In the genomic region with DNA sequence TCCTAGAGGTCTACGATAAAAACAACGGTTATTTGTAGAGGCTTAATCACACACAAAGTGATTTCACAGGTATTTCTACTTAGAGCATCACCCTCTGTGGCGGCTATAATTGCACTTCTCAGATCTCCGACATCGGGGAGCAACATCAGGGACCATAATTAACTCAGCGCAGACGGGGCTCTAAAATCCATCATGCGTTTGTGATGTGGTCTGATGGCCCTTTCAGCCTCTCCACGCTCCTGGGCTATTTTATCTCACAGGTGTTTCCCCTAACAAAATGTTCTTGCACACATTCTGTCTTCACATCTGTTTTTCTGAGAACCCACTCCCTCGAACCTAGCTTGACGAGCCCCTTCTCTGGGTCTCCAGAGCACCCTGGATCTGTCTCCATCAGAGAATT, we compare ENCODE assay signal across 22 cellular contexts.
DNase-seq lines count a peak whose midpoint lies in the region; ATAC-seq, FAIRE-seq and TF ChIP-seq lines count a peak whose summit lies in the region.
"Had no signal": no experiment of that assay in that cellular context is flagged by ENCODE, and none has a peak within 500 bp of the region (broad histone marks: within the 10 kb centered on the region; RNA-seq: fewer than 3 reads in every experiment).

No MANE protein-coding gene starts in this region.

- H3K9ac ChIP-seq in BLaER1: peak overlapping the region; percentile 38; the same call in 1 of the 2 replicates
- no peak overlapping the region for H3K9ac ChIP-seq in IMR-90 (ENCODE audit: low read depth, low read length)
- H3K9ac ChIP-seq in GM12878 (ENCODE audit: control insufficient read depth, insufficient read depth, low read length): no peak overlapping the region
- H3K9ac ChIP-seq in mesenchymal stem cell (ENCODE audit: low read length): no peak overlapping the region

- WGBS in IMR-90 (ENCODE audit: extremely low coverage in 2 of 2, insufficient read length in 1 of 2), 2 experiments: 88% methylated on average over 3 of the region's 11 CpGs; no CpG with 5 or more reads in 1 of the 2 experiments
- 13% methylated on average over 11 of the region's 11 CpGs for WGBS in GM12878 (ENCODE audit: insufficient coverage, insufficient replicate concordance, low lambda C conversion rate, missing lambda C conversion rate)
- WGBS in mesenchymal stem cell: 93% methylated on average over 11 of the region's 11 CpGs

- dilution Hi-C loops in IMR-90 (cut with HindIII; ENCODE audit: low sequenced_read_pairs, unreplicated experiment): no loop called here

- H3K27ac Mint-ChIP-seq in activated naive CD4-positive, alpha-beta T cell treated with anti-CD3 and anti-CD28 coated beads, Interleukin-2, amount 50 U/mL, for 72 hours: no peak overlapping the region
- H3K27ac Mint-ChIP-seq: CD4-positive, alpha-beta memory T cell had no signal

- no peak for TF ChIP-seq EP300 in GM12878 (IDR thresholded peaks at IDR 0.05; ENCODE audit: borderline replicate concordance in 1 of 2, control insufficient read depth in 1 of 2, low read depth in 2 of 2, low read length in 2 of 2)

- peak overlapping the region; percentile 74; the same call in 1 of the 2 replicates for H2AK5ac ChIP-seq in IMR-90 (ENCODE audit: low read depth, low read length)
- no peak overlapping the region for H2AK5ac ChIP-seq in mesenchymal stem cell (ENCODE audit: low read length, severe bottlenecking)

- H4K8ac ChIP-seq in IMR-90 (ENCODE audit: low read depth in 2 of 2, low read length in 2 of 2) (no peak overlapping the region), mesenchymal stem cell (ENCODE audit: low read length) (no peak overlapping the region)

- H3K56ac ChIP-seq in IMR-90 (ENCODE audit: extremely low read depth, insufficient read depth, low read length): no peak overlapping the region

- no peaks in the 10 kb centered on the region for H3K27me3 ChIP-seq in BLaER1
- no peaks in the 10 kb centered on the region for H3K27me3 ChIP-seq in IMR-90 (ENCODE audit: control insufficient read depth, insufficient read depth, low read length)
- H3K27me3 ChIP-seq in GM12878 (replicated peaks in 1 of 2; ENCODE audit: control insufficient read depth in 2 of 2, insufficient read depth in 2 of 2, low read length in 1 of 2): no peaks in the 10 kb centered on the region
- no peaks in the 10 kb centered on the region for H3K27me3 ChIP-seq in mesenchymal stem cell (ENCODE audit: control insufficient read depth in 1 of 2, insufficient read depth in 1 of 2, low read length in 2 of 2)

- RAD21 ChIA-PET in GM12878 (lab: Charles Lee; ENCODE audit: unreplicated experiment): no interaction called here

- peak overlapping the region in 1 of 2 experiments; percentile 5 for H2BK12ac ChIP-seq in mesenchymal stem cell (ENCODE audit: low read length in 2 of 2)

- no peak for FAIRE-seq in GM12878 (lab: Jason Lieb, UNC)
- FAIRE-seq: A549, HepG2 had no signal

- CTCF ChIA-PET in IMR-90 (lab: Yijun Ruan, JAX) (no interaction called here), GM12878 (lab: Yijun Ruan, JAX) (interaction anchor here (1.2 kb wide), 1 partner anchor 10 kb away, joined by 3 read pairs; no protein-coding TSS in a partner anchor)

- POLR2A ChIA-PET in IMR-90 (lab: Charles Lee; ENCODE audit: unreplicated experiment) (no interaction called here), GM12878 (lab: Charles Lee) (no interaction called here)

- H3K23ac ChIP-seq in IMR-90 (ENCODE audit: low read depth, low read length) (no peak overlapping the region), mesenchymal stem cell (ENCODE audit: low read length in 2 of 2) (no peak overlapping the region)

- H3K79me2 ChIP-seq in GM12878 (ENCODE audit: control insufficient read depth, insufficient read depth, low read length): no peaks in the 10 kb centered on the region

- TF ChIP-seq RAD21 in IMR-90 (IDR thresholded peaks at IDR 0.05; ENCODE audit: low read length): no peak
- TF ChIP-seq RAD21 in GM12878 (IDR thresholded peaks at IDR 0.05; ENCODE audit: insufficient read depth, low read depth, low read length): no peak

- BruUV-seq in IMR-90 (replicated peaks; lab: Mats Ljungman, UMichigan): no TSS peak
- BruUV-seq in GM12878 (replicated peaks; lab: Mats Ljungman, UMichigan): no TSS peak

- H3K9me3 Mint-ChIP-seq in activated naive CD4-positive, alpha-beta T cell treated with anti-CD3 and anti-CD28 coated beads, Interleukin-2, amount 50 U/mL, for 72 hours: no peaks in the 10 kb centered on the region
- H3K9me3 Mint-ChIP-seq: CD4-positive, alpha-beta memory T cell had no signal

- peak overlapping the region; percentile 76; the same call in 2 of the 3 replicates for H2BK15ac ChIP-seq in IMR-90 (ENCODE audit: low read depth, low read length)
- no peak overlapping the region for H2BK15ac ChIP-seq in mesenchymal stem cell (ENCODE audit: low read depth, poor library complexity, severe bottlenecking)

- H2BK5ac ChIP-seq in IMR-90 (ENCODE audit: low read depth, low read length, poor library complexity, severe bottlenecking) (peak overlapping the region; percentile 25), mesenchymal stem cell (ENCODE audit: low read depth, low read length, poor library complexity, severe bottlenecking) (no peak overlapping the region)

- peaks cover 13% of the 10 kb centered on the region for H3K9me1 ChIP-seq in IMR-90 (ENCODE audit: insufficient read depth, low read length)

- H3K4me3 ChIP-seq in BLaER1 (peak overlapping the region; percentile 46), IMR-90 (ENCODE audit: insufficient read depth, low read depth, low read length) (no peak overlapping the region), GM12878 (no peak overlapping the region), mesenchymal stem cell (ENCODE audit: insufficient read depth in 1 of 2, low read depth in 1 of 2, low read length in 2 of 2) (no peak overlapping the region)
- H3K4me3 ChIP-seq: A549, SK-N-MC had no signal

- H2AFZ ChIP-seq in IMR-90 (replicated peaks; ENCODE audit: low read length, poor library complexity) (no peak overlapping the region), GM12878 (ENCODE audit: control insufficient read depth, low read depth, low read length) (no peak overlapping the region), mesenchymal stem cell (ENCODE audit: low read depth, low read length) (no peak overlapping the region)

- no peak for TF ChIP-seq CTCF in IMR-90 (conservative IDR thresholded peaks at IDR 0.05; ENCODE audit: low read depth, low read length)
- TF ChIP-seq CTCF in GM12878 (IDR thresholded peaks at IDR 0.05 in 2 of 3, conservative IDR thresholded peaks at IDR 0.05 in 1 of 3; ENCODE audit: control insufficient read depth in 2 of 3, extremely low read depth in 1 of 3, insufficient read depth in 1 of 3, low read depth in 3 of 3, low read length in 3 of 3): no peak

- ATAC-seq in IMR-90 (ENCODE audit: low read depth): no peak
- ATAC-seq in GM12878: peak; percentile 38; the same call in 2 of the 3 replicates
- no peak for ATAC-seq in activated naive CD4-positive, alpha-beta T cell treated with anti-CD3 and anti-CD28 coated beads, Interleukin-2, amount 50 U/mL, for 72 hours
- ATAC-seq in HG03139 (IDR thresholded peaks at IDR 0.05; ENCODE audit: unreplicated experiment): no peak
- ATAC-seq in HG03378 (IDR thresholded peaks at IDR 0.05; ENCODE audit: unreplicated experiment): no peak
- ATAC-seq: HepG2 had no signal

- H4K91ac ChIP-seq in IMR-90 (ENCODE audit: insufficient read depth, low read depth, low read length): no peak overlapping the region
- peak overlapping the region; percentile 65 for H4K91ac ChIP-seq in mesenchymal stem cell (ENCODE audit: low read length)

- H4K20me1 ChIP-seq in BLaER1 (no peaks in the 10 kb centered on the region), IMR-90 (ENCODE audit: insufficient read depth, low read length) (no peaks in the 10 kb centered on the region), GM12878 (ENCODE audit: control insufficient read depth, insufficient read depth) (no peaks in the 10 kb centered on the region)

- peak overlapping the region; percentile 78 for H3K4me2 ChIP-seq in BLaER1
- no peak overlapping the region for H3K4me2 ChIP-seq in IMR-90 (ENCODE audit: low read depth, low read length)
- no peak overlapping the region for H3K4me2 ChIP-seq in GM12878 (ENCODE audit: control insufficient read depth, insufficient read depth)
- no peak overlapping the region for H3K4me2 ChIP-seq in mesenchymal stem cell (ENCODE audit: low read length, poor library complexity, severe bottlenecking)

- peak overlapping the region; percentile 79 for H3K27ac ChIP-seq in BLaER1
- no peak overlapping the region for H3K27ac ChIP-seq in IMR-90 (ENCODE audit: insufficient read depth, low read length)
- no peak overlapping the region for H3K27ac ChIP-seq in GM12878 (ENCODE audit: control insufficient read depth, insufficient read depth)
- no peak overlapping the region for H3K27ac ChIP-seq in mesenchymal stem cell (ENCODE audit: low read length, poor library complexity, severe bottlenecking)
- H3K27ac ChIP-seq: HL-60, SK-N-MC had no signal

- H4K5ac ChIP-seq in IMR-90 (ENCODE audit: low read depth, low read length): no peak overlapping the region

- H3K4ac ChIP-seq in IMR-90 (ENCODE audit: low read depth, low read length): peak overlapping the region; percentile 75
- no peak overlapping the region for H3K4ac ChIP-seq in mesenchymal stem cell (ENCODE audit: low read depth in 1 of 2, low read length in 2 of 2)

- SMC1A ChIA-PET in GM12878 (lab: Charles Lee; ENCODE audit: uncharacterized antibody, unreplicated experiment): no interaction called here

- TF ChIP-seq POLR2A in IMR-90 (IDR thresholded peaks at IDR 0.05; ENCODE audit: low read depth, low read length) (no peak), GM12878 (IDR thresholded peaks at IDR 0.05; ENCODE audit: low read depth, low read length) (no peak)

- H3K18ac ChIP-seq in IMR-90 (ENCODE audit: low read depth, low read length): no peak overlapping the region
- H3K18ac ChIP-seq in mesenchymal stem cell (ENCODE audit: low read depth in 1 of 2, low read length in 2 of 2): no peak overlapping the region

- H2BK120ac ChIP-seq in IMR-90 (ENCODE audit: low read depth, low read length): peak overlapping the region; percentile 93; the same call in 1 of the 2 replicates
- no peak overlapping the region for H2BK120ac ChIP-seq in mesenchymal stem cell (ENCODE audit: low read depth, low read length)

- H3K9me3 ChIP-seq in BLaER1: no peaks in the 10 kb centered on the region
- no peaks in the 10 kb centered on the region for H3K9me3 ChIP-seq in IMR-90 (ENCODE audit: control insufficient read depth, insufficient read depth, low read length)
- no peaks in the 10 kb centered on the region; the same call in 2 of the 3 replicates for H3K9me3 ChIP-seq in GM12878 (replicated peaks; ENCODE audit: control insufficient read depth, insufficient read depth, low read length)
- no peaks in the 10 kb centered on the region for H3K9me3 ChIP-seq in mesenchymal stem cell (ENCODE audit: control insufficient read depth, low read length)
- H3K9me3 ChIP-seq: A549 had no signal

- in situ Hi-C loops in IMR-90 (cut with MboI; ENCODE audit: low sequenced_read_pairs) (no loop called here), GM12878 (cut with MboI) (no loop called here)

- H3K36me3 ChIP-seq in BLaER1 (no peaks in the 10 kb centered on the region), IMR-90 (ENCODE audit: control insufficient read depth, insufficient read depth, low read length) (no peaks in the 10 kb centered on the region), GM12878 (ENCODE audit: control insufficient read depth in 2 of 2, insufficient read depth in 2 of 2, low read length in 1 of 2) (no peaks in the 10 kb centered on the region), mesenchymal stem cell (ENCODE audit: control insufficient read depth in 1 of 2, insufficient read depth in 2 of 2, low read depth in 1 of 2, low read length in 2 of 2) (no peaks in the 10 kb centered on the region)

- no peak overlapping the region for H3K14ac ChIP-seq in IMR-90 (replicated peaks; ENCODE audit: low read depth, low read length)
- no peak overlapping the region for H3K14ac ChIP-seq in mesenchymal stem cell (ENCODE audit: low read length in 2 of 2)

- H3K36me3 Mint-ChIP-seq in activated naive CD4-positive, alpha-beta T cell treated with anti-CD3 and anti-CD28 coated beads, Interleukin-2, amount 50 U/mL, for 72 hours: no peaks in the 10 kb centered on the region
- H3K36me3 Mint-ChIP-seq: CD4-positive, alpha-beta memory T cell had no signal

- H3K79me1 ChIP-seq in IMR-90 (ENCODE audit: low read depth in 1 of 2, low read length in 2 of 2) (no peaks in the 10 kb centered on the region), mesenchymal stem cell (replicated peaks; ENCODE audit: low read length, poor library complexity, severe bottlenecking) (no peaks in the 10 kb centered on the region)

- intact Hi-C loops in IMR-90 (cut with micrococcal nuclease) (loop anchor here (5.0 to 10.0 kb wide), 3 partner anchors 146 to 744 kb away; a partner anchor contains a TSS), GM12878 (cut with micrococcal nuclease; ENCODE audit: unreplicated experiment) (no loop called here)

- H2AK9ac ChIP-seq in IMR-90 (replicated peaks; ENCODE audit: low read depth, low read length, poor library complexity): peak overlapping the region; percentile 37

- H3K4me1 ChIP-seq in BLaER1 (peaks cover 92% of the 10 kb centered on the region), IMR-90 (ENCODE audit: control insufficient read depth, insufficient read depth, low read length) (peaks cover 8% of the 10 kb centered on the region), GM12878 (ENCODE audit: control insufficient read depth, insufficient read depth, low read length) (no peaks in the 10 kb centered on the region; the same call in 1 of the 2 replicates), mesenchymal stem cell (ENCODE audit: control insufficient read depth, insufficient read depth, low read depth, low read length) (peaks cover 7% of the 10 kb centered on the region)

- no peak for DNase-seq in IMR-90
- no peak for DNase-seq in GM12878 (ENCODE audit: low read depth, low spot score)
- no peak for DNase-seq in mesenchymal stem cell
- no peak for DNase-seq in activated naive CD4-positive, alpha-beta T cell treated with anti-CD3 and anti-CD28 coated beads, Interleukin-2, amount 50 U/mL, for 72 hours (ENCODE audit: low spot score in 2 of 2)
- DNase-seq in activated CD4-positive, alpha-beta T cell treated with anti-CD3 and anti-CD28 coated beads for 4 hours: no peak
- DNase-seq: CD4-positive, alpha-beta memory T cell; H7; KBM-7; NCI-H1092; NCI-H146; NCI-H2029; NCI-H2227 treated with DMSO at 0.1 percent for 48 hours; NCI-H510A treated with DMSO at 0.1 percent for 48 hours; RPMI8226; SHP77 treated with DMSO at 0.1 percent for 48 hours had no signal

- peak overlapping the region; percentile 85; the same call in 1 of the 2 replicates for H2BK20ac ChIP-seq in IMR-90 (ENCODE audit: low read depth, low read length)
